In the genomic region with DNA sequence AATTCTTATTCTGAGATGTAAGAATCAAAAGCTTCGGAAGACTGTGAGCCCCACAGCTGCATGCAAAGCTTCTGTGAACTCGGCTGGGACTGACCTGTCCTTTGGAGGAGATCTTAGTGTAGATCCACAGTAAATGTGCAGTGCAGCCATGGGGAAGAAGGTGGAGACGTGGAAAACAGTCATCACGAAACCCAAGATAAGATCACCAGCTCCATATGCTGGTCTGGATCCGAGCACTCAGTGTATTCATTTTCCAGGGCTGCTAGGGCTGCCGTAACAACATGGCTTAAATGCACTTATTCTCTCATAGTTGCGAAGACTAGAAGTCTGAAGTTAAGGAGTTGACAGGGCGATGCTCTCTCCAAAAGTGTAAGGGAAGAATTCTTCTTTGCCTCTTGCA, we compare ENCODE assay signal across 17 cellular contexts.
DNase-seq lines count a peak whose midpoint lies in the region; ATAC-seq, FAIRE-seq and TF ChIP-seq lines count a peak whose summit lies in the region.
"Had no signal": no experiment of that assay in that cellular context is flagged by ENCODE, and none has a peak within 500 bp of the region (broad histone marks: within the 10 kb centered on the region; RNA-seq: fewer than 3 reads in every experiment).

No MANE protein-coding gene starts in this region.

- peak overlapping the region; percentile 66 for H2BK5ac ChIP-seq in trophoblast cell (ENCODE audit: low read depth, low read length, poor library complexity)

- H3K9ac ChIP-seq in trophoblast cell (ENCODE audit: low read length), result no peak overlapping the region
- H3K9ac ChIP-seq: BLaER1 treated with 17β-estradiol and CSF1 and Interleukin-3, amounts not matched to agents 10 nM and 100 nM had no signal

- H2BK120ac ChIP-seq in trophoblast cell (ENCODE audit: insufficient read depth, low read length, poor library complexity), result peak overlapping the region; percentile 64

- peaks cover 52% of the 10 kb centered on the region for H3K79me1 ChIP-seq in trophoblast cell (ENCODE audit: low read length)

- TF ChIP-seq CTCF in bronchial epithelial cell (IDR thresholded peaks at IDR 0.05; ENCODE audit: insufficient read depth, low read length, severe bottlenecking) (no peak), brain microvascular endothelial cell (IDR thresholded peaks at IDR 0.05; ENCODE audit: low read depth, low read length, missing control alignments) (no peak)

- peaks cover 2% of the 10 kb centered on the region for H3K79me2 ChIP-seq in trophoblast cell (ENCODE audit: control insufficient read depth, insufficient read depth, low read length, poor library complexity)

- peak overlapping the region; percentile 61 for H2BK12ac ChIP-seq in trophoblast cell (ENCODE audit: low read length)

- no peak overlapping the region for H2AK5ac ChIP-seq in trophoblast cell (ENCODE audit: low read length)

- H2AFZ ChIP-seq in trophoblast cell (ENCODE audit: insufficient read depth, low read length, poor library complexity), result no peak overlapping the region

- DNase-seq in DMS 273 (lab: John Stamatoyannopoulos, UW; ENCODE audit: unreplicated experiment), result peak; percentile 8
- no peak for DNase-seq in DMS 273 treated with DMSO at 0.1 percent for 48 hours (lab: John Stamatoyannopoulos, UW)
- no peak for DNase-seq in bronchial epithelial cell (ENCODE audit: low read depth)
- peak; percentile 83 to 90 for DNase-seq in trophoblast cell
- DNase-seq in brain microvascular endothelial cell, result no peak
- no peak for DNase-seq in cerebellar nuclear complex (lab: John Stamatoyannopoulos, UW)
- DNase-seq: Calu3, GDM1, HCEC 1CT had no signal

- in situ Hi-C loops in brain microvascular endothelial cell (cut with HindIII; ENCODE audit: low pct_ligation_motif_present, low sequenced_read_pairs), result no loop called here

- H3K4ac ChIP-seq in trophoblast cell (ENCODE audit: low read depth, low read length), result no peak overlapping the region

- ATAC-seq in GM19455 (IDR thresholded peaks at IDR 0.05; ENCODE audit: unreplicated experiment), result no peak
- ATAC-seq: A549; CD8-positive, alpha-beta T cell had no signal

- H4K8ac ChIP-seq in trophoblast cell (ENCODE audit: low read depth, low read length), result no peak overlapping the region

- 87 to 89% methylated on average over 8 of the region's 8 CpGs for WGBS in mesodermal cell (ENCODE audit: insufficient coverage in 2 of 2), 2 experiments
- WGBS in trophoblast cell (ENCODE audit: extremely low coverage, insufficient coverage, insufficient read length), result no CpG with 5 or more reads among the region's 8 CpGs

- no peak overlapping the region for H3K4me2 ChIP-seq in trophoblast cell (ENCODE audit: low read length)
- H3K4me2 ChIP-seq: A549; BLaER1 treated with 17β-estradiol and CSF1 and Interleukin-3, amounts not matched to agents 10 nM and 100 nM had no signal

- H3K27me3 ChIP-seq in bronchial epithelial cell (ENCODE audit: control insufficient read depth, insufficient read depth, low read length) (no peaks in the 10 kb centered on the region), trophoblast cell (ENCODE audit: insufficient read depth, low read length) (no peaks in the 10 kb centered on the region), brain microvascular endothelial cell (replicated peaks) (no peaks in the 10 kb centered on the region)
- H3K27me3 ChIP-seq: BLaER1 treated with 17β-estradiol and CSF1 and Interleukin-3, amounts not matched to agents 10 nM and 100 nM had no signal

- H3K27ac ChIP-seq in mesodermal cell (ENCODE audit: low read depth, low read length, severe bottlenecking) (peak overlapping the region; percentile 66), trophoblast cell (ENCODE audit: low read depth, low read length) (peak overlapping the region; percentile 86), brain microvascular endothelial cell (no peak overlapping the region)
- H3K27ac ChIP-seq: 22Rv1; A549; BLaER1 treated with 17β-estradiol and CSF1 and Interleukin-3, amounts not matched to agents 10 nM and 100 nM; HL-60 had no signal

- peaks cover 35% of the 10 kb centered on the region for H3K4me1 ChIP-seq in mesodermal cell (ENCODE audit: control insufficient read depth, insufficient read depth, low read length, poor library complexity, severe bottlenecking)
- peaks cover 43 to 51% of the 10 kb centered on the region in 2 experiments for H3K4me1 ChIP-seq in trophoblast cell (ENCODE audit: control insufficient read depth in 1 of 2, insufficient read depth in 2 of 2, low read length in 2 of 2)

- H3K4me3 ChIP-seq in bronchial epithelial cell (ENCODE audit: low read depth, low read length), result no peak overlapping the region
- no peak overlapping the region for H3K4me3 ChIP-seq in mesodermal cell (ENCODE audit: extremely low read depth, insufficient read depth, low read length, poor library complexity, severe bottlenecking)
- H3K4me3 ChIP-seq in trophoblast cell (ENCODE audit: low read depth, low read length), result no peak overlapping the region
- no peak overlapping the region for H3K4me3 ChIP-seq in brain microvascular endothelial cell (ENCODE audit: low read depth, low read length)
- H3K4me3 ChIP-seq: A549; BLaER1 treated with 17β-estradiol and CSF1 and Interleukin-3, amounts not matched to agents 10 nM and 100 nM had no signal

- peak overlapping the region; percentile 81 for H3K14ac ChIP-seq in trophoblast cell (ENCODE audit: low read length)

- H4K12ac ChIP-seq in trophoblast cell (ENCODE audit: low read depth, low read length), result no peak overlapping the region

- FAIRE-seq in bronchial epithelial cell (lab: Jason Lieb, UNC), result peak; percentile 52
- FAIRE-seq: A549, GM12892 had no signal

- H3K36me3 ChIP-seq in bronchial epithelial cell (ENCODE audit: control insufficient read depth, insufficient read depth, low read length), result no peaks in the 10 kb centered on the region
- H3K36me3 ChIP-seq in mesodermal cell (ENCODE audit: control insufficient read depth, insufficient read depth, low read length), result peaks cover 4% of the 10 kb centered on the region
- no peaks in the 10 kb centered on the region for H3K36me3 ChIP-seq in trophoblast cell (ENCODE audit: control insufficient read depth in 1 of 2, insufficient read depth in 2 of 2, low read length in 2 of 2)
- H3K36me3 ChIP-seq in brain microvascular endothelial cell (replicated peaks), result no peaks in the 10 kb centered on the region

- peak overlapping the region; percentile 47 for H3K18ac ChIP-seq in trophoblast cell (ENCODE audit: low read length)

- H3K9me3 ChIP-seq in mesodermal cell (ENCODE audit: control insufficient read depth, low read length) (no peaks in the 10 kb centered on the region), trophoblast cell (ENCODE audit: insufficient read depth, low read depth, low read length) (no peaks in the 10 kb centered on the region)

- no peak overlapping the region for H3K23ac ChIP-seq in trophoblast cell (ENCODE audit: low read length)

- peak overlapping the region; percentile 81 for H4K91ac ChIP-seq in trophoblast cell (ENCODE audit: low read depth, low read length)

Comparison
In these comparisons a context has a peak if more than half of its experiments do, and no peak if none do; other contexts are left out.
1. DNase-seq: peak in DMS 273 (single experiment) and trophoblast cell (2 of 2); none in DMS 273 treated with DMSO at 0.1 percent for 48 hours (single experiment), bronchial epithelial cell (single experiment), brain microvascular endothelial cell (single experiment) and cerebellar nuclear complex (0 of 2).